8 cellular contexts compared by ENCODE assay signal in genomic region chrX:65679071-65679540, GRCh38. TPM values are rescaled to one million over a fixed set of nuclear protein-coding genes. Genes with fewer than 3 reads are reported as not detected.
A peak's percentile ranks its signal among the peaks of the same experiment; 100 is the strongest.
DNase-seq lines count a peak whose midpoint lies in the region; ATAC-seq, FAIRE-seq and TF ChIP-seq lines count a peak whose summit lies in the region.

No MANE protein-coding gene starts in this region.

- H3K4me1 ChIP-seq in CD4-positive, CD25-positive, alpha-beta regulatory T cell (ENCODE audit: control insufficient read depth, insufficient read depth, low read length, poor library complexity, severe bottlenecking) = peaks cover 85% of the 10 kb centered on the region
- H3K4me1 ChIP-seq in muscle layer of duodenum (ENCODE audit: control insufficient read depth in 1 of 2, insufficient read depth in 2 of 2, low read length in 2 of 2) = peaks cover 8 to 32% of the 10 kb centered on the region in 2 donors

- no peak overlapping the region for H3K27ac ChIP-seq in CD4-positive, CD25-positive, alpha-beta regulatory T cell (ENCODE audit: insufficient read depth, low read length, poor library complexity, severe bottlenecking)
- peak overlapping the region; percentile 96 for H3K27ac ChIP-seq in muscle layer of duodenum (ENCODE audit: low read length)

- peaks cover 36 to 93% (median 57%) of the 10 kb centered on the region in 4 donors for H3K4me1 Mint-ChIP-seq in CD4-positive, CD25-positive, alpha-beta regulatory T cell

- TF ChIP-seq CTCF in bronchial epithelial cell (IDR thresholded peaks at IDR 0.05; ENCODE audit: insufficient read depth, low read length, severe bottlenecking) = no peak

- H3K27me3 Mint-ChIP-seq in CD4-positive, CD25-positive, alpha-beta regulatory T cell = no peaks in the 10 kb centered on the region

- peaks cover 38% of the 10 kb centered on the region for H3K36me3 Mint-ChIP-seq in CD4-positive, CD25-positive, alpha-beta regulatory T cell

- peak overlapping the region; percentile 55 to 87 (median 84) for H3K27ac Mint-ChIP-seq in CD4-positive, CD25-positive, alpha-beta regulatory T cell

- peak overlapping the region; percentile 47 for H3K4me3 ChIP-seq in CD4-positive, CD25-positive, alpha-beta regulatory T cell (ENCODE audit: low read depth, low read length)
- H3K4me3 ChIP-seq in bronchial epithelial cell (ENCODE audit: low read depth, low read length) = no peak overlapping the region
- no peak overlapping the region for H3K4me3 ChIP-seq in muscle layer of duodenum (ENCODE audit: low read depth in 1 of 2, low read length in 2 of 2)

- H3K9me3 ChIP-seq in CD4-positive, CD25-positive, alpha-beta regulatory T cell (ENCODE audit: control insufficient read depth in 2 of 2, low read length in 2 of 2) = no peaks in the 10 kb centered on the region
- no peaks in the 10 kb centered on the region for H3K9me3 ChIP-seq in muscle layer of duodenum (ENCODE audit: control insufficient read depth in 1 of 2, low read length in 2 of 2)

- FAIRE-seq in bronchial epithelial cell (lab: Jason Lieb, UNC) = peak; percentile 66

- ATAC-seq in CD4-positive, CD25-positive, alpha-beta regulatory T cell (ENCODE audit: low read depth in 2 of 2) = no peak
- no peak for ATAC-seq in GM19463 (IDR thresholded peaks at IDR 0.05; ENCODE audit: unreplicated experiment)

- no peaks in the 10 kb centered on the region for H3K27me3 ChIP-seq in CD4-positive, CD25-positive, alpha-beta regulatory T cell (ENCODE audit: control insufficient read depth, insufficient read depth, low read length)
- H3K27me3 ChIP-seq in bronchial epithelial cell (ENCODE audit: control insufficient read depth, insufficient read depth, low read length) (no peaks in the 10 kb centered on the region), muscle layer of duodenum (ENCODE audit: low read depth, low read length) (no peaks in the 10 kb centered on the region)

- H3K9me3 Mint-ChIP-seq in CD4-positive, CD25-positive, alpha-beta regulatory T cell = no peaks in the 10 kb centered on the region

- H3K36me3 ChIP-seq in CD4-positive, CD25-positive, alpha-beta regulatory T cell (ENCODE audit: control insufficient read depth, insufficient read depth, low read length) = peaks cover 2% of the 10 kb centered on the region
- H3K36me3 ChIP-seq in bronchial epithelial cell (ENCODE audit: control insufficient read depth, insufficient read depth, low read length) = no peaks in the 10 kb centered on the region
- H3K36me3 ChIP-seq in muscle layer of duodenum (ENCODE audit: control insufficient read depth in 1 of 2, insufficient read depth in 2 of 2, low read length in 2 of 2) = no peaks in the 10 kb centered on the region

- H3K4me3 Mint-ChIP-seq in CD4-positive, CD25-positive, alpha-beta regulatory T cell = peak overlapping the region; percentile 40 to 86 (median 70)

- no peak for DNase-seq in CD4-positive, CD25-positive, alpha-beta regulatory T cell
- DNase-seq in NOMO-1 (lab: John Stamatoyannopoulos, UW; ENCODE audit: unreplicated experiment in 2 of 2) = peak; percentile 87 to 89
- peak; percentile 93 for DNase-seq in bronchial epithelial cell (ENCODE audit: low read depth)
- no peak for DNase-seq in AG08396 (ENCODE audit: low spot score)
- no peak for DNase-seq in NCI-H748 treated with DMSO at 0.1 percent for 48 hours (lab: John Stamatoyannopoulos, UW)
- DNase-seq in ecto neural progenitor cell (ENCODE audit: low spot score) = no peak

RNA-seq across cellular contexts. Expression of gene MSN, which starts 11.7 kb away (rescaled TPM):
- total RNA-seq in CD4-positive, CD25-positive, alpha-beta regulatory T cell = 339 TPM
- polyA plus RNA-seq in CD4-positive, CD25-positive, alpha-beta regulatory T cell = 100 to 1,000 TPM; 382 to 527 (median 469) TPM
- 63.2 and 86.1 TPM in 2 replicates for total RNA-seq in bronchial epithelial cell

Comparison
In these comparisons a context has a peak if more than half of its experiments do, and no peak if none do; other contexts are left out.
1. DNase-seq: peak in NOMO-1 (2 of 2) and bronchial epithelial cell (single experiment); none in CD4-positive, CD25-positive, alpha-beta regulatory T cell (0 of 3), AG08396 (single experiment), NCI-H748 treated with DMSO at 0.1 percent for 48 hours (single experiment) and ecto neural progenitor cell (single experiment).